ENCODE assay signal across 2 cellular contexts in genomic region chr6:136627191-136627590, GRCh38.
TF ChIP-seq lines count a peak whose summit lies in the region.

No MANE protein-coding gene starts in this region.

TF ChIP-seq in liver, 16 proteins besides CTCF, POLR2A, EP300 and RAD21 (continued from another document):
- peak; percentile 48 for TF ChIP-seq FOXA2 (IDR thresholded peaks at IDR 0.05)
- TF ChIP-seq MAX (IDR thresholded peaks at IDR 0.05), result peak; percentile 31
- peak; percentile 94 for TF ChIP-seq SP1 (IDR thresholded peaks at IDR 0.05)
- TF ChIP-seq HNF4G (IDR thresholded peaks at IDR 0.05), result peak; percentile 96
- peak; percentile 49 for TF ChIP-seq YY1 (IDR thresholded peaks at IDR 0.05)
- peak; percentile 25 for TF ChIP-seq ATF3 (IDR thresholded peaks at IDR 0.05)
- peak; percentile 98 for TF ChIP-seq HNF4A (conservative IDR thresholded peaks at IDR 0.05)
- peak; percentile 18 to 72 for TF ChIP-seq EGR1 (IDR thresholded peaks at IDR 0.05; ENCODE audit: low read depth in 2 of 2)
- TF ChIP-seq, protein P1, sequence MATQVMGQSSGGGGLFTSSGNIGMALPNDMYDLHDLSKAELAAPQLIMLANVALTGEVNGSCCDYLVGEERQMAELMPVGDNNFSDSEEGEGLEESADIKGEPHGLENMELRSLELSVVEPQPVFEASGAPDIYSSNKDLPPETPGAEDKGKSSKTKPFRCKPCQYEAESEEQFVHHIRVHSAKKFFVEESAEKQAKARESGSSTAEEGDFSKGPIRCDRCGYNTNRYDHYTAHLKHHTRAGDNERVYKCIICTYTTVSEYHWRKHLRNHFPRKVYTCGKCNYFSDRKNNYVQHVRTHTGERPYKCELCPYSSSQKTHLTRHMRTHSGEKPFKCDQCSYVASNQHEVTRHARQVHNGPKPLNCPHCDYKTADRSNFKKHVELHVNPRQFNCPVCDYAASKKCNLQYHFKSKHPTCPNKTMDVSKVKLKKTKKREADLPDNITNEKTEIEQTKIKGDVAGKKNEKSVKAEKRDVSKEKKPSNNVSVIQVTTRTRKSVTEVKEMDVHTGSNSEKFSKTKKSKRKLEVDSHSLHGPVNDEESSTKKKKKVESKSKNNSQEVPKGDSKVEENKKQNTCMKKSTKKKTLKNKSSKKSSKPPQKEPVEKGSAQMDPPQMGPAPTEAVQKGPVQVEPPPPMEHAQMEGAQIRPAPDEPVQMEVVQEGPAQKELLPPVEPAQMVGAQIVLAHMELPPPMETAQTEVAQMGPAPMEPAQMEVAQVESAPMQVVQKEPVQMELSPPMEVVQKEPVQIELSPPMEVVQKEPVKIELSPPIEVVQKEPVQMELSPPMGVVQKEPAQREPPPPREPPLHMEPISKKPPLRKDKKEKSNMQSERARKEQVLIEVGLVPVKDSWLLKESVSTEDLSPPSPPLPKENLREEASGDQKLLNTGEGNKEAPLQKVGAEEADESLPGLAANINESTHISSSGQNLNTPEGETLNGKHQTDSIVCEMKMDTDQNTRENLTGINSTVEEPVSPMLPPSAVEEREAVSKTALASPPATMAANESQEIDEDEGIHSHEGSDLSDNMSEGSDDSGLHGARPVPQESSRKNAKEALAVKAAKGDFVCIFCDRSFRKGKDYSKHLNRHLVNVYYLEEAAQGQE (IDR thresholded peaks at IDR 0.05), result peak; percentile 32
- peak; percentile 84 to 89 for TF ChIP-seq RXRA (IDR thresholded peaks at IDR 0.05)
- peak in 1 of 2 donors; percentile 37 for TF ChIP-seq GABPA (IDR thresholded peaks at IDR 0.05 in 1 of 2, conservative IDR thresholded peaks at IDR 0.05 in 1 of 2)
- peak; percentile 61 to 65 for TF ChIP-seq JUND (IDR thresholded peaks at IDR 0.05)
- TF ChIP-seq FOXA1 (IDR thresholded peaks at IDR 0.05), result peak; percentile 44

TF ChIP-seq in HepG2, 621 proteins besides CTCF, POLR2A, EP300 and RAD21 (continued from another document):
- TF ChIP-seq THAP7 (CRISPR knock-in tag; IDR thresholded peaks at IDR 0.05), result no peak
- no peak for TF ChIP-seq ZNF598 (CRISPR knock-in tag; IDR thresholded peaks at IDR 0.05; ENCODE audit: borderline replicate concordance)
- no peak for TF ChIP-seq PHF5A (CRISPR knock-in tag; IDR thresholded peaks at IDR 0.05; ENCODE audit: low read depth, unreplicated experiment)
